ENCODE assay signal across 1 cellular context in genomic region chr20:61615806-61616205, GRCh38.
TF ChIP-seq lines count a peak whose summit lies in the region.

No MANE protein-coding gene starts in this region.

TF ChIP-seq in H1, 55 proteins besides CTCF, POLR2A, EP300 and RAD21 (continued from another document):
- no peak for TF ChIP-seq CHD7 (IDR thresholded peaks at IDR 0.05; ENCODE audit: insufficient replicate concordance, low read length)
- no peak for TF ChIP-seq ZNF274 (IDR thresholded peaks at IDR 0.05; ENCODE audit: borderline replicate concordance, extremely low read depth, low read length)
- no peak for TF ChIP-seq CBX8 (IDR thresholded peaks at IDR 0.05; ENCODE audit: borderline replicate concordance, low read depth, low read length)
- TF ChIP-seq FOSL1 (IDR thresholded peaks at IDR 0.05; ENCODE audit: insufficient read depth, low read depth, low read length) = no peak
- TF ChIP-seq MAFK (IDR thresholded peaks at IDR 0.05; ENCODE audit: low read depth, low read length) = no peak
- no peak for TF ChIP-seq CEBPB (IDR thresholded peaks at IDR 0.05; ENCODE audit: low read depth, low read length)
- TF ChIP-seq CHD2 (IDR thresholded peaks at IDR 0.05; ENCODE audit: low read length) = no peak
- no peak for TF ChIP-seq SIN3A (conservative IDR thresholded peaks at IDR 0.05 in 1 of 2, IDR thresholded peaks at IDR 0.05 in 1 of 2; ENCODE audit: low read depth in 1 of 2, low read length in 2 of 2)
- no peak for TF ChIP-seq ASH2L (IDR thresholded peaks at IDR 0.05; ENCODE audit: low read length)
- TF ChIP-seq RBBP5 (IDR thresholded peaks at IDR 0.05; ENCODE audit: borderline replicate concordance, low read depth, low read length) = no peak
- no peak for TF ChIP-seq TCF12 (IDR thresholded peaks at IDR 0.05; ENCODE audit: low read depth, low read length)
- TF ChIP-seq BRCA1 (IDR thresholded peaks at IDR 0.05; ENCODE audit: low read depth, low read length) = no peak
- TF ChIP-seq POLR2AphosphoS5 (IDR thresholded peaks at IDR 0.05; ENCODE audit: low read depth, low read length) = no peak
- no peak for TF ChIP-seq CBX5 (IDR thresholded peaks at IDR 0.05; ENCODE audit: low read depth, low read length)
- TF ChIP-seq TAF7 (optimal IDR thresholded peaks at IDR 0.05; ENCODE audit: borderline replicate concordance, low read depth, low read length) = no peak
- TF ChIP-seq HDAC6 (IDR thresholded peaks at IDR 0.05; ENCODE audit: low read depth, low read length) = no peak
